ENCODE assay signal across 13 cellular contexts in genomic region chr6:108873971-108874370, GRCh38. TPM values are rescaled to one million over a fixed set of nuclear protein-coding genes. Genes with fewer than 3 reads are reported as not detected.
DNase-seq lines count a peak whose midpoint lies in the region; ATAC-seq and TF ChIP-seq lines count a peak whose summit lies in the region.
"Had no signal": no experiment of that assay in that cellular context is flagged by ENCODE, and none has a peak within 500 bp of the region (broad histone marks: within the 10 kb centered on the region; RNA-seq: fewer than 3 reads in every experiment).

No MANE protein-coding gene starts in this region.

- TF ChIP-seq CTCF in upper lobe of left lung (IDR thresholded peaks at IDR 0.05) (no peak), endodermal cell (conservative IDR thresholded peaks at IDR 0.05) (no peak)

- DNase-seq in Right ventricle myocardium inferior (ENCODE audit: missing footprints) (no peak), left cardiac atrium (no peak), upper lobe of left lung (no peak), endodermal cell (no peak), left lobe of liver (ENCODE audit: low spot score) (no peak), AML-193 (lab: John Stamatoyannopoulos, UW) (no peak)
- DNase-seq: BE2C, head of caudate nucleus, NCI-H1092 treated with DMSO at 0.1 percent for 48 hours, T-helper 9 cell had no signal

- peaks cover 35% of the 10 kb centered on the region for H3K4me1 Mint-ChIP-seq in activated naive CD8-positive, alpha-beta T cell (ENCODE audit: low read depth)
- H3K4me1 Mint-ChIP-seq in endodermal cell: peaks cover 11% of the 10 kb centered on the region

- peak overlapping the region; percentile 67 to 70 for H3K27ac ChIP-seq in mucosa of rectum (ENCODE audit: low read depth in 2 of 2, low read length in 2 of 2)
- peak overlapping the region; percentile 55 to 81 (median 72) for H3K27ac ChIP-seq in upper lobe of left lung
- H3K27ac ChIP-seq in endodermal cell (ENCODE audit: low read depth, low read length): no peak overlapping the region

- no peaks in the 10 kb centered on the region for H3K9me3 Mint-ChIP-seq in activated naive CD8-positive, alpha-beta T cell (ENCODE audit: low read depth)
- no peaks in the 10 kb centered on the region for H3K9me3 Mint-ChIP-seq in endodermal cell

- H3K9me3 ChIP-seq in mucosa of rectum (ENCODE audit: control insufficient read depth in 2 of 2, low read length in 2 of 2): no peaks in the 10 kb centered on the region
- no peaks in the 10 kb centered on the region for H3K9me3 ChIP-seq in upper lobe of left lung
- H3K9me3 ChIP-seq in endodermal cell (ENCODE audit: control insufficient read depth, low read length): peaks cover 6% of the 10 kb centered on the region
- H3K9me3 ChIP-seq: BE2C, HAP-1 had no signal

- H3K36me3 ChIP-seq in mucosa of rectum (ENCODE audit: control insufficient read depth in 2 of 2, insufficient read depth in 2 of 2, low read length in 2 of 2) (no peaks in the 10 kb centered on the region), upper lobe of left lung (peaks cover 0 to 6% (median 2%) of the 10 kb centered on the region in 4 donors), endodermal cell (ENCODE audit: control insufficient read depth, insufficient read depth, low read length) (no peaks in the 10 kb centered on the region)
- H3K36me3 ChIP-seq: BE2C, HAP-1 had no signal

- H3K9ac ChIP-seq in mucosa of rectum (ENCODE audit: low read depth in 1 of 2, low read length in 2 of 2) (no peak overlapping the region), endodermal cell (ENCODE audit: extremely low read depth, low read length, poor library complexity, severe bottlenecking) (no peak overlapping the region)

- H3K4me3 ChIP-seq in mucosa of rectum (ENCODE audit: low read length in 2 of 2) (no peak overlapping the region), upper lobe of left lung (no peak overlapping the region), endodermal cell (ENCODE audit: low read length) (no peak overlapping the region)
- H3K4me3 ChIP-seq: HAP-1 had no signal

- H3K4me3 Mint-ChIP-seq in activated naive CD8-positive, alpha-beta T cell: peak overlapping the region; percentile 67
- H3K4me3 Mint-ChIP-seq in endodermal cell: no peak overlapping the region

- H3K27me3 ChIP-seq in mucosa of rectum (ENCODE audit: control insufficient read depth in 2 of 2, insufficient read depth in 2 of 2, low read length in 2 of 2): no peaks in the 10 kb centered on the region
- H3K27me3 ChIP-seq in upper lobe of left lung: no peaks in the 10 kb centered on the region
- H3K27me3 ChIP-seq in endodermal cell (ENCODE audit: control insufficient read depth, insufficient read depth, low read length, poor library complexity, severe bottlenecking): no peaks in the 10 kb centered on the region
- H3K27me3 ChIP-seq: BE2C had no signal

- ATAC-seq in Right ventricle myocardium inferior (peak; percentile 7), left cardiac atrium (no peak), upper lobe of left lung (ENCODE audit: low FRiP score in 2 of 2) (no peak), left lobe of liver (no peak)

- H3K36me3 Mint-ChIP-seq in activated naive CD8-positive, alpha-beta T cell: peaks cover 35% of the 10 kb centered on the region
- H3K36me3 Mint-ChIP-seq in endodermal cell (ENCODE audit: low read depth): peaks cover 11% of the 10 kb centered on the region

- intact Hi-C loops in Right ventricle myocardium inferior (cut with DNase I) (no loop called here), left cardiac atrium (cut with DNase I) (no loop called here)

- H3K4me1 ChIP-seq in mucosa of rectum (ENCODE audit: control insufficient read depth in 2 of 2, insufficient read depth in 2 of 2, low read length in 2 of 2) (peaks cover 2 to 3% of the 10 kb centered on the region in 2 donors), upper lobe of left lung (peaks cover 28 to 61% (median 40%) of the 10 kb centered on the region in 4 donors), endodermal cell (ENCODE audit: control insufficient read depth, insufficient read depth, low read length) (peaks cover 10% of the 10 kb centered on the region)
- H3K4me1 ChIP-seq: BE2C, HAP-1 had no signal

- no peaks in the 10 kb centered on the region for H3K27me3 Mint-ChIP-seq in activated naive CD8-positive, alpha-beta T cell
- no peaks in the 10 kb centered on the region for H3K27me3 Mint-ChIP-seq in endodermal cell (ENCODE audit: insufficient read depth)

- TF ChIP-seq EP300 in upper lobe of left lung (IDR thresholded peaks at IDR 0.05): no peak

- H3K27ac Mint-ChIP-seq in activated naive CD8-positive, alpha-beta T cell: peak overlapping the region; percentile 86
- no peak overlapping the region for H3K27ac Mint-ChIP-seq in endodermal cell

- 87% methylated on average over 6 of the region's 6 CpGs for WGBS in upper lobe of left lung, 2 donors
- WGBS in endodermal cell (ENCODE audit: insufficient coverage in 1 of 2, insufficient read length in 1 of 2), 2 experiments: 90 to 98% methylated on average over 4 to 6 of the region's 6 CpGs

- TF ChIP-seq POLR2A in upper lobe of left lung (IDR thresholded peaks at IDR 0.05): no peak

RNA-seq across cellular contexts. Expression of gene ARMC2, which starts 25.7 kb away (rescaled TPM):
- total RNA-seq in Right ventricle myocardium inferior (9.5 TPM), left cardiac atrium (1 to 10 TPM; 8.0 to 9.2 TPM), upper lobe of left lung (10 to 100 TPM in 2 of 6 donors, 1 to 10 TPM in 4; 4.1 to 24.0 (median 7.8) TPM), endodermal cell (1 to 10 TPM; 7.1 to 8.3 TPM), left lobe of liver (1.1 TPM)
- 10.6 TPM for polyA plus RNA-seq in endodermal cell (2013, experiment 1 of 2)
- polyA plus RNA-seq in endodermal cell (2013, experiment 2 of 2): 9.4 TPM
